ENCODE assay signal across 24 cellular contexts in the genomic region with DNA sequence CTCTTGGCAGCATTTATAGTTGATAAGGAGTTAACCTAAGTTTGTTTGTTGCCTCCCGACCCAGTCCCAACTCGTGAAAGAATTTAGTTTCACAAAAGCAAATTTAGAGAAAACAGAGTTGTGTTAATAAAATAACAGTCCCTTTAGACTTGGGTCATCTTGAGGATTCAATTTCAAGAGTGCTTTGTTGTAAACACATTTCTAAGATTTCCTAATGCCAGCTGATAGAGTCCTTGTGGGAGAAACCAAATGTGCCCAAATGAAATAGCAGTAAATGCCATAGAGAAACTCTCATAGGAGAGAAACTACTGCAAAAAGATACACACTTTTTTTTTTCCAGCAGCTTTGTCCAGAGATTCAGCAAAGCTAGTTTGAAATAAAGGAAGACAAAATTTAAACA.
"Had no signal": no experiment of that assay in that cellular context is flagged by ENCODE, and none has a peak within 500 bp of the region (broad histone marks: within the 10 kb centered on the region; RNA-seq: fewer than 3 reads in every experiment).

No MANE protein-coding gene starts in this region.

- H3K4me3 ChIP-seq: dorsolateral prefrontal cortex, esophagus muscularis mucosa, gastrocnemius medialis, lower lobe of right lung, ovary, psoas muscle, sigmoid colon, skin epidermis, spleen, thoracic aorta, tibial nerve, upper lobe of right lung, uterus had no signal

- H3K36me3 ChIP-seq: esophagus muscularis mucosa, gastrocnemius medialis, lower lobe of right lung, ovary, sigmoid colon, spleen, thoracic aorta, upper lobe of right lung, uterus had no signal

- H3K9me3 ChIP-seq: esophagus muscularis mucosa, gastrocnemius medialis, lower lobe of right lung, ovary, psoas muscle, sigmoid colon, thoracic aorta, tibial nerve, upper lobe of right lung, uterus had no signal

- ATAC-seq: gastrocnemius medialis; left ventricle myocardium superior; lower lobe of right lung; natural killer cell; psoas muscle; right cardiac atrium; stimulated activated memory B cell treated with anti-CD40 and anti-IgM and Interleukin-4, amounts not matched to agents 10 μg/mL and 1 μg/mL and 100 μg/mL, for 72 hours; stimulated activated naive CD8-positive, alpha-beta T cell treated with anti-CD3 and anti-CD28 coated beads, Interleukin-15, Interleukin-2, amounts not matched to agents 100 U/mL and 50 U/mL, for 24 hours; upper lobe of right lung had no signal

- H3K27me3 ChIP-seq: dorsolateral prefrontal cortex, esophagus muscularis mucosa, gastrocnemius medialis, ovary, sigmoid colon, spleen, tibial nerve, upper lobe of right lung, uterus had no signal

- H3K27ac ChIP-seq: dorsolateral prefrontal cortex, esophagus muscularis mucosa, gastrocnemius medialis, lower lobe of right lung, ovary, psoas muscle, sigmoid colon, skin epidermis, spleen, thoracic aorta, tibial nerve, upper lobe of right lung, uterus had no signal

- DNase-seq: dorsolateral prefrontal cortex; effector CD4-positive, alpha-beta T cell; endodermal cell; gastrocnemius medialis; head of caudate nucleus; left ventricle myocardium superior; lower lobe of right lung; natural killer cell; occipital lobe; ovary; posterior cingulate gyrus; psoas muscle; right cardiac atrium; sigmoid colon; spleen; stimulated activated CD4-positive, alpha-beta T cell treated with anti-CD3 and anti-CD28 coated beads, Interleukin-4, amount 100 ng/mL, for 4 hours; stimulated activated naive CD8-positive, alpha-beta T cell treated with anti-CD3 and anti-CD28 coated beads, Interleukin-15, Interleukin-2, amounts not matched to agents 100 U/mL and 50 U/mL, for 24 hours; upper lobe of right lung; uterus had no signal

- H3K4me1 ChIP-seq: esophagus muscularis mucosa, gastrocnemius medialis, lower lobe of right lung, psoas muscle, sigmoid colon, spleen, upper lobe of right lung, uterus had no signal
